Comparison of ENCODE assay signal across 10 cellular contexts in the genomic region with DNA sequence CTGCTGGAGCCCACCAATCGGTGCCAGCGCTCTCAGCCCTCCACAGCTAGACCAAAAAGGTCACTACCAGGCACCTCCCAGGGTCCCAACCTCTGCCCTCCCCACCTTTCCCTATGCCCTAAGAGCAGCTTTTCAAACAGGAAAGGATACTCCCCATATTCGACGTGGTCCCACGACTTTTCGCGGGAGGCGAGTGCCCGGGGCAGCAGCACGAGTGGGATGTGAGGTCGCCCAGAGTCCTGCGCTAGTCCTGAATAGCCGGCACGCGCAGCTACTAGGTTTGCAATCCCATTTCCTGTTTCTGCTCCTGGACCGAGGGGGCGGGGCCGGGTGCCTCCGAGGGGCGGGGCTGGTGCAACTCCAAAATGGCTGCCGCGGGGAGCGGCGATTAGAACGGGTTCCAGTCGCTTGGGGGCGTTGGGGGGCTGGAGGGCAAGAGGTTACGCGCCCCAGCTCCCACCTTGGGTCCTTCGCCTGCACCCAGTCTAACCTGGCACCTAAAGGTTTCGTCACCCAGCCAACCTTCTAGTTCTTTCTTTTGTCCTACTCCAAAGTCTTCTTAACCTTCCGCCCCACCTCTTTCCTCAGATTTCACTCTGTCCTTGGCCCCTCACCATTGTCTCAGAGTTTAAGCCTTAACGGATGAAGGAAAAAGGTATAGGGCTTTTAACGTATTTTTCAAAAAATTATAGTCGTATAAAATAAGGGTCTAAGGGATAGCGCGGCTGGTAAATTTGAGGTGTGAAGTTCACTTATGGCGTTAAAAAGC.
DNase-seq lines count a peak whose midpoint lies in the region; ATAC-seq and TF ChIP-seq lines count a peak whose summit lies in the region.
"Had no signal": no experiment of that assay in that cellular context is flagged by ENCODE, and none has a peak within 500 bp of the region (broad histone marks: within the 10 kb centered on the region; RNA-seq: fewer than 3 reads in every experiment).

No MANE protein-coding gene starts in this region.

- CTCF ChIA-PET in activated CD4-positive, alpha-beta T cell treated with anti-CD3 and anti-CD28 coated beads for 36 hours (lab: Charles Lee) = interaction anchor here (0.6 kb wide), 1 partner anchor 49 kb away, joined by 4 read pairs; no protein-coding TSS in a partner anchor

- ATAC-seq in activated CD4-positive, alpha-beta T cell treated with anti-CD3 and anti-CD28 coated beads for 36 hours = no peak
- no peak for ATAC-seq in GM19023 (IDR thresholded peaks at IDR 0.05; ENCODE audit: unreplicated experiment)

- intact Hi-C loops in activated CD4-positive, alpha-beta T cell treated with anti-CD3 and anti-CD28 coated beads for 36 hours (cut with DNase I, micrococcal nuclease) = no loop called here
- intact Hi-C loops in activated T-helper 2 cell treated with anti-CD3 and anti-CD28 coated beads, Interferon-gamma antibody, Interleukin-2, Interleukin-4, amounts not matched to agents 10 μg/mL and 5 μg/mL and 100 μg/mL, durations not matched to agents 14 hours and 24 hours and 36 hours (cut with micrococcal nuclease) = no loop called here

- in situ Hi-C loops in G401 (cut with HindIII; ENCODE audit: low sequenced_read_pairs) = no loop called here

- POLR2A ChIA-PET in activated CD4-positive, alpha-beta T cell treated with anti-CD3 and anti-CD28 coated beads for 36 hours (lab: Charles Lee) = no interaction called here

- no peak overlapping the region for H3K4me3 Mint-ChIP-seq in activated CD4-positive, alpha-beta T cell treated with anti-CD3 and anti-CD28 coated beads for 36 hours
- peak overlapping the region; percentile 26 for H3K4me3 Mint-ChIP-seq in activated T-helper 2 cell treated with anti-CD3 and anti-CD28 coated beads, Interferon-gamma antibody, Interleukin-2, Interleukin-4, amounts not matched to agents 10 μg/mL and 5 μg/mL and 100 μg/mL, durations not matched to agents 14 hours and 24 hours and 36 hours (ENCODE audit: low read depth)

- DNase-seq in activated CD4-positive, alpha-beta T cell treated with anti-CD3 and anti-CD28 coated beads for 36 hours = peak; percentile 23
- DNase-seq in activated CD4-positive, alpha-beta T cell treated with anti-CD3 and anti-CD28 coated beads, Interleukin-2, amount 50 U/mL, for 4 hours = no peak
- DNase-seq in activated T-helper 2 cell treated with anti-CD3 and anti-CD28 coated beads, Interferon-gamma antibody, Interleukin-2, Interleukin-4, amounts not matched to agents 10 μg/mL and 5 μg/mL and 100 μg/mL, durations not matched to agents 14 hours and 24 hours and 36 hours (ENCODE audit: low spot score) = no peak
- DNase-seq in kidney epithelial cell (ENCODE audit: low read depth) (no peak), stromal cell of bone marrow (ENCODE audit: low read depth) (peak; percentile 9), G401 (ENCODE audit: low spot score) (no peak)
- DNase-seq in central memory CD4-positive, alpha-beta T cell = no peak
- DNase-seq: IMR-90 had no signal

- no peaks in the 10 kb centered on the region for H3K36me3 Mint-ChIP-seq in activated CD4-positive, alpha-beta T cell treated with anti-CD3 and anti-CD28 coated beads for 36 hours (ENCODE audit: low read depth)
- no peaks in the 10 kb centered on the region for H3K36me3 Mint-ChIP-seq in activated T-helper 2 cell treated with anti-CD3 and anti-CD28 coated beads, Interferon-gamma antibody, Interleukin-2, Interleukin-4, amounts not matched to agents 10 μg/mL and 5 μg/mL and 100 μg/mL, durations not matched to agents 14 hours and 24 hours and 36 hours (ENCODE audit: low read depth)

- H3K27me3 ChIP-seq in kidney epithelial cell (ENCODE audit: control insufficient read depth, insufficient read depth, low read length) = no peaks in the 10 kb centered on the region

- no peaks in the 10 kb centered on the region for H3K9me3 Mint-ChIP-seq in activated CD4-positive, alpha-beta T cell treated with anti-CD3 and anti-CD28 coated beads for 36 hours (ENCODE audit: low read depth)
- no peaks in the 10 kb centered on the region for H3K9me3 Mint-ChIP-seq in activated T-helper 2 cell treated with anti-CD3 and anti-CD28 coated beads, Interferon-gamma antibody, Interleukin-2, Interleukin-4, amounts not matched to agents 10 μg/mL and 5 μg/mL and 100 μg/mL, durations not matched to agents 14 hours and 24 hours and 36 hours

- no peaks in the 10 kb centered on the region for H3K27me3 Mint-ChIP-seq in activated CD4-positive, alpha-beta T cell treated with anti-CD3 and anti-CD28 coated beads for 36 hours
- no peaks in the 10 kb centered on the region for H3K27me3 Mint-ChIP-seq in activated T-helper 2 cell treated with anti-CD3 and anti-CD28 coated beads, Interferon-gamma antibody, Interleukin-2, Interleukin-4, amounts not matched to agents 10 μg/mL and 5 μg/mL and 100 μg/mL, durations not matched to agents 14 hours and 24 hours and 36 hours (ENCODE audit: low read depth)

- H3K4me3 ChIP-seq in kidney epithelial cell (ENCODE audit: low read depth, low read length) = peak overlapping the region; percentile 37
- H3K4me3 ChIP-seq: BLaER1 treated with 17β-estradiol and CSF1 and Interleukin-3, amounts not matched to agents 10 nM and 100 nM had no signal

- no peak overlapping the region for H3K27ac Mint-ChIP-seq in activated CD4-positive, alpha-beta T cell treated with anti-CD3 and anti-CD28 coated beads for 36 hours
- no peak overlapping the region for H3K27ac Mint-ChIP-seq in activated T-helper 2 cell treated with anti-CD3 and anti-CD28 coated beads, Interferon-gamma antibody, Interleukin-2, Interleukin-4, amounts not matched to agents 10 μg/mL and 5 μg/mL and 100 μg/mL, durations not matched to agents 14 hours and 24 hours and 36 hours

- no peak for TF ChIP-seq CTCF in kidney epithelial cell (IDR thresholded peaks at IDR 0.05; ENCODE audit: insufficient read depth, low read length, poor library complexity, severe bottlenecking)

- H3K4me1 Mint-ChIP-seq in activated CD4-positive, alpha-beta T cell treated with anti-CD3 and anti-CD28 coated beads for 36 hours = no peaks in the 10 kb centered on the region
- H3K4me1 Mint-ChIP-seq in activated T-helper 2 cell treated with anti-CD3 and anti-CD28 coated beads, Interferon-gamma antibody, Interleukin-2, Interleukin-4, amounts not matched to agents 10 μg/mL and 5 μg/mL and 100 μg/mL, durations not matched to agents 14 hours and 24 hours and 36 hours (ENCODE audit: low read depth) = no peaks in the 10 kb centered on the region

- no peaks in the 10 kb centered on the region for H3K36me3 ChIP-seq in kidney epithelial cell (ENCODE audit: control insufficient read depth, insufficient read depth, low read length)
- H3K36me3 ChIP-seq: BLaER1 treated with 17β-estradiol and CSF1 and Interleukin-3, amounts not matched to agents 10 nM and 100 nM had no signal

Comparison
In these comparisons a context has a peak if more than half of its experiments do, and no peak if none do; other contexts are left out.
1. DNase-seq: peak in activated CD4-positive, alpha-beta T cell treated with anti-CD3 and anti-CD28 coated beads for 36 hours (single experiment) and stromal cell of bone marrow (single experiment); none in activated CD4-positive, alpha-beta T cell treated with anti-CD3 and anti-CD28 coated beads, Interleukin-2, amount 50 U/mL, for 4 hours (0 of 2), activated T-helper 2 cell treated with anti-CD3 and anti-CD28 coated beads, Interferon-gamma antibody, Interleukin-2, Interleukin-4, amounts not matched to agents 10 μg/mL and 5 μg/mL and 100 μg/mL, durations not matched to agents 14 hours and 24 hours and 36 hours (single experiment), kidney epithelial cell (single experiment), central memory CD4-positive, alpha-beta T cell (single experiment) and G401 (single experiment).